Comparison of ENCODE assay signal across 9 cellular contexts in genomic region chr10:117216611-117217195, GRCh38. TPM values are rescaled to one million over a fixed set of nuclear protein-coding genes. Genes with fewer than 3 reads are reported as not detected.
DNase-seq lines count a peak whose midpoint lies in the region; ATAC-seq and TF ChIP-seq lines count a peak whose summit lies in the region.
"Had no signal": no experiment of that assay in that cellular context is flagged by ENCODE, and none has a peak within 500 bp of the region (broad histone marks: within the 10 kb centered on the region; RNA-seq: fewer than 3 reads in every experiment).

No MANE protein-coding gene starts in this region.

- H3K27ac Mint-ChIP-seq in osteocyte (ENCODE audit: unreplicated experiment), result no peak overlapping the region

- H3K27me3 Mint-ChIP-seq in osteocyte (ENCODE audit: unreplicated experiment), result peaks cover 59% of the 10 kb centered on the region

- peaks cover 3% of the 10 kb centered on the region for H3K4me1 ChIP-seq in testis

- peak; percentile 100 for TF ChIP-seq CTCF in osteocyte (IDR thresholded peaks at IDR 0.05)
- TF ChIP-seq CTCF in testis (IDR thresholded peaks at IDR 0.05), result peak; percentile 99 to 100 (median 99)

- H3K4me1 Mint-ChIP-seq in osteocyte (ENCODE audit: unreplicated experiment), result peaks cover 9% of the 10 kb centered on the region

- ATAC-seq in GM19463 (IDR thresholded peaks at IDR 0.05; ENCODE audit: unreplicated experiment), result peak; percentile 78

- H3K36me3 Mint-ChIP-seq in osteocyte (ENCODE audit: unreplicated experiment), result no peaks in the 10 kb centered on the region

- no peaks in the 10 kb centered on the region for H3K36me3 ChIP-seq in testis (ENCODE audit: low read depth, missing control alignments)

- no peak for TF ChIP-seq POLR2A in testis (IDR thresholded peaks at IDR 0.05)

- no peaks in the 10 kb centered on the region for H3K27me3 ChIP-seq in testis

- 1% methylated on average over 15 to 46 of the region's 52 CpGs for WGBS in testis, 2 donors

- intact Hi-C loops in testis (cut with DNase I; ENCODE audit: low total_unique reads), result no loop called here

- peak overlapping the region; percentile 27 to 48 for H3K4me3 ChIP-seq in testis

- peak; percentile 53 for DNase-seq in COLO829 (ENCODE audit: low spot score)
- DNase-seq in HT-29 (ENCODE audit: low spot score), result peak; percentile 63
- DNase-seq in SHP77 (lab: John Stamatoyannopoulos, UW), result peak; percentile 61 to 73
- peak; percentile 73 for DNase-seq in activated naive CD4-positive, alpha-beta T cell treated with Interleukin-2 at 50 U/mL for 16 hours
- peak; percentile 2 for DNase-seq in glomerular endothelial cell (ENCODE audit: extremely low read depth, low read depth, low spot score)
- peak; percentile 93 for DNase-seq in osteocyte (ENCODE audit: extremely low spot score, unreplicated experiment)
- DNase-seq in testis, result peak; percentile 76

- H3K4me3 Mint-ChIP-seq in osteocyte (ENCODE audit: unreplicated experiment), result peak overlapping the region; percentile 77

- no peaks in the 10 kb centered on the region for H3K9me3 ChIP-seq in testis

- no peak overlapping the region for H3K27ac ChIP-seq in testis
- H3K27ac ChIP-seq: epithelial cell of prostate had no signal

- peaks cover 10% of the 10 kb centered on the region for H3K9me3 Mint-ChIP-seq in osteocyte (ENCODE audit: unreplicated experiment)

RNA-seq across cellular contexts. Expression of gene KCNK18, which starts 19.4 kb away (rescaled TPM):
- total RNA-seq in HT-29 (2014; rRNA removed; shearing (Covaris generic)), result not detected in 2 replicates
- total RNA-seq in glomerular endothelial cell (not detected in 2 replicates), osteocyte (not detected in 2 replicates), testis (not detected)
- 0.66 TPM for polyA plus RNA-seq in testis (ENCODE audit: insufficient read depth, low read depth, low replicate concordance)

RNA-seq across cellular contexts. Expression of gene SLC18A2, which starts 24.2 kb away (rescaled TPM):
- not detected in 2 replicates for total RNA-seq in HT-29 (2014; rRNA removed; shearing (Covaris generic))
- total RNA-seq in glomerular endothelial cell (0.10 TPM in 1 of 2 replicates, not detected in the other), osteocyte (not detected in 2 replicates), testis (1 to 10 TPM; 2.0 to 2.4 TPM)
- polyA plus RNA-seq in testis (ENCODE audit: insufficient read depth, low read depth, low replicate concordance), result 1.9 TPM

Comparison
In these comparisons a context has a peak if more than half of its experiments do, and no peak if none do; other contexts are left out.
1. DNase-seq: peak in every context shown above with its lines; median percentile 93 in osteocyte; 76 in testis; 73 in activated naive CD4-positive, alpha-beta T cell treated with Interleukin-2 at 50 U/mL for 16 hours; 67 in SHP77; 63 in HT-29; 53 in COLO829; 2 in glomerular endothelial cell.